ENCODE assay signal across 1 cellular context in the genomic region with DNA sequence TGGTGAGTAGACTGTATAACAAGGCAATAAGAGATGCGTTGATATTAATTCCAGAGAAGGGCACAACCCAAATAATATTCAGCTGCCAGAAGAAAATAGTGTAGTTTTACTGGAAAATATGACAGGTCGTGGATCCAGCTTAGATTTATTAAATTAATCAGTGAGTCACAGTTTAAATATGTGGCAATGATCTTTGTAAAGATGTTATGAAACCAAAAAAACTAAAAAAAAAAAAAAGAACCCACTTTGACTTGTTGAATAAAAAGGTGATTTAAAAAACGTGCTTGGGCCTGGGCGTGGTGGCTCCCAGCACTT.
TF ChIP-seq lines count a peak whose summit lies in the region.

No MANE protein-coding gene starts in this region.

TF ChIP-seq in HCT116, 20 proteins besides CTCF, POLR2A, EP300 and RAD21 (continued from another document):
- TF ChIP-seq SP1 (IDR thresholded peaks at IDR 0.05; ENCODE audit: low read depth) (no peak; the same call in 1 of the 2 replicates), POLR2AphosphoS5 (IDR thresholded peaks at IDR 0.05; ENCODE audit: low read depth, low read length) (no peak), SIN3A (IDR thresholded peaks at IDR 0.05; ENCODE audit: low read depth) (0 out of 2 replicates have a peak, but pooled peaks have one; percentile 7), ZNF274 (IDR thresholded peaks at IDR 0.05; ENCODE audit: low read depth, low read length) (no peak), FOSL1 (IDR thresholded peaks at IDR 0.05; ENCODE audit: low read depth) (peak; percentile 62), EZH2 (IDR thresholded peaks at IDR 0.05) (no peak), SRF (IDR thresholded peaks at IDR 0.05; ENCODE audit: low read depth) (no peak), EGR1 (IDR thresholded peaks at IDR 0.05; ENCODE audit: low read depth) (peak; percentile 49; the same call in 1 of the 2 replicates), ZFX (IDR thresholded peaks at IDR 0.05) (no peak), JUND (IDR thresholded peaks at IDR 0.05) (no peak; the same call in 1 of the 2 replicates)
- TF ChIP-seq, protein P1, sequence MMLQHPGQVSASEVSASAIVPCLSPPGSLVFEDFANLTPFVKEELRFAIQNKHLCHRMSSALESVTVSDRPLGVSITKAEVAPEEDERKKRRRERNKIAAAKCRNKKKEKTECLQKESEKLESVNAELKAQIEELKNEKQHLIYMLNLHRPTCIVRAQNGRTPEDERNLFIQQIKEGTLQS (IDR thresholded peaks at IDR 0.05), result no peak
